Comparison of ENCODE assay signal across 12 cellular contexts in the genomic region with DNA sequence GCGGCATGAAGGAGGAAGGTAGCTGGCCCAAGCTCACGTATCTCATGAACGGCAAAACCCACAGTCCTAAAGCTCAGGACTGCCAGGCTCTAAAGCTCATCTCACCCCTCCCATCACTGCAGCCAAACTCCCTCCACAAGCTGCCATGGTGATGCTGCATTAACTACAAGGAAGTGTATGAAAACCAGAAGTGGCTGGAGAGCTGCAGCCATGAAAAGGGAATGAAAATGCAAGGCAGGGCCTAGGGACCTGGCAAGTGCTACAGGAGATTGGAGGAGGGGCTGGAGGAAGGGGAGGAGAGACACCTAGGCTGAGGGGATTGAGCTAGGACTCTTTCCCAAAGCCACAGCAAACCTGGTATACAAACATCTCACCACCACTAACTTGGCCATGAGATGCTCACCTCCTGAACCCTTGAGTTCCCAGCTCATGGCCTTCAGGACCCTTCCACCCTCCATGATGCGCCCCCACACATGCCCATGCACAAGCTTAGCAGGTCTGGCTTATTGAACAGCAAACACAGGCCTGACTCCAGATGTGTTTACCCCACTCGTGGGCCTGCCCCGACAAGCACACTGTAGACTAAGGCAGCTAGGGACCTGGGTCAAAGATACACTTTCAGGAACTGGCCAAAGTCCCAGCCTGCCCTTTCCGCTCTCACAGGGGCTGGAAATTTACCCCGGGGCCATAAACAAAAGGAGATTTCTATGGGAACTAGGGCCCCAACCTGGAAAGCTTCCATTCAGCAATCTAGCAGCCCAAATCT. TPM values are rescaled to one million over a fixed set of nuclear protein-coding genes. Genes with fewer than 3 reads are reported as not detected.
A peak's percentile ranks its signal among the peaks of the same experiment; 100 is the strongest.
DNase-seq lines count a peak whose midpoint lies in the region; ATAC-seq and TF ChIP-seq lines count a peak whose summit lies in the region.
"Had no signal": no experiment of that assay in that cellular context is flagged by ENCODE, and none has a peak within 500 bp of the region (broad histone marks: within the 10 kb centered on the region; RNA-seq: fewer than 3 reads in every experiment).

No MANE protein-coding gene starts in this region.

- no peak overlapping the region for H3K23ac ChIP-seq in trophoblast cell (ENCODE audit: low read length)

- H3K79me2 ChIP-seq in trophoblast cell (ENCODE audit: control insufficient read depth, insufficient read depth, low read length, poor library complexity) = peaks cover 3% of the 10 kb centered on the region

- no peak overlapping the region for H3K4me3 ChIP-seq in MG63
- no peak overlapping the region for H3K4me3 ChIP-seq in trophoblast cell (ENCODE audit: low read depth, low read length)

- H3K9me3 ChIP-seq in MG63 (no peaks in the 10 kb centered on the region), trophoblast cell (ENCODE audit: insufficient read depth, low read depth, low read length) (no peaks in the 10 kb centered on the region)
- H3K9me3 ChIP-seq: Caco-2 had no signal

- no peaks in the 10 kb centered on the region for H3K36me3 Mint-ChIP-seq in glutamatergic neuron (ENCODE audit: unreplicated experiment)
- H3K36me3 Mint-ChIP-seq in activated T-cell treated with anti-CD3 and anti-CD28 coated beads, Interleukin-2, amount 50 U/mL, for 72 hours (ENCODE audit: insufficient read depth in 2 of 2) = no peaks in the 10 kb centered on the region

- no peak for ATAC-seq in GM21390 (IDR thresholded peaks at IDR 0.05; ENCODE audit: unreplicated experiment)
- ATAC-seq in HG03342 (IDR thresholded peaks at IDR 0.05; ENCODE audit: unreplicated experiment) = no peak
- no peak for ATAC-seq in activated T-cell treated with anti-CD3 and anti-CD28 coated beads, Interleukin-2, amount 50 U/mL, for 72 hours (replicated peaks in 1 of 2)

- H3K27me3 Mint-ChIP-seq in glutamatergic neuron (ENCODE audit: unreplicated experiment) = no peaks in the 10 kb centered on the region
- H3K27me3 Mint-ChIP-seq in activated T-cell treated with anti-CD3 and anti-CD28 coated beads, Interleukin-2, amount 50 U/mL, for 72 hours (ENCODE audit: low read depth) = peaks cover 6% of the 10 kb centered on the region

- H2AFZ ChIP-seq in trophoblast cell (ENCODE audit: insufficient read depth, low read length, poor library complexity) = no peak overlapping the region

- peaks cover 2% of the 10 kb centered on the region for H3K9me3 Mint-ChIP-seq in glutamatergic neuron (ENCODE audit: unreplicated experiment)
- no peaks in the 10 kb centered on the region for H3K9me3 Mint-ChIP-seq in activated T-cell treated with anti-CD3 and anti-CD28 coated beads, Interleukin-2, amount 50 U/mL, for 72 hours

- no peak for TF ChIP-seq CTCF in glutamatergic neuron (IDR thresholded peaks at IDR 0.05; ENCODE audit: partially characterized antibody, unreplicated experiment)

- peak overlapping the region; percentile 7 for H2BK120ac ChIP-seq in trophoblast cell (ENCODE audit: insufficient read depth, low read length, poor library complexity)

- H3K4me1 Mint-ChIP-seq in glutamatergic neuron (ENCODE audit: low read depth, unreplicated experiment) = peaks cover 9% of the 10 kb centered on the region
- H3K4me1 Mint-ChIP-seq in activated T-cell treated with anti-CD3 and anti-CD28 coated beads, Interleukin-2, amount 50 U/mL, for 72 hours (ENCODE audit: low read depth) = peaks cover 37% of the 10 kb centered on the region

- H3K36me3 ChIP-seq in MG63 (no peaks in the 10 kb centered on the region), trophoblast cell (ENCODE audit: control insufficient read depth in 1 of 2, insufficient read depth in 2 of 2, low read length in 2 of 2) (no peaks in the 10 kb centered on the region)

- H3K4me2 ChIP-seq in trophoblast cell (ENCODE audit: low read length) = no peak overlapping the region

- WGBS in trophoblast cell (ENCODE audit: extremely low coverage, insufficient coverage, insufficient read length) = no CpG with 5 or more reads among the region's 8 CpGs

- peak overlapping the region; percentile 2 for H4K8ac ChIP-seq in trophoblast cell (ENCODE audit: low read depth, low read length)

- H3K27ac ChIP-seq in epithelial cell of prostate (peak overlapping the region; percentile 100), trophoblast cell (ENCODE audit: low read depth, low read length) (peak overlapping the region; percentile 7)
- H3K27ac ChIP-seq: HL-60 had no signal

- H3K18ac ChIP-seq in trophoblast cell (ENCODE audit: low read length) = peak overlapping the region; percentile 12

- peaks cover 42% of the 10 kb centered on the region for H3K79me1 ChIP-seq in trophoblast cell (ENCODE audit: low read length)

- peak; percentile 25 for DNase-seq in CD1c-positive myeloid dendritic cell (ENCODE audit: extremely low spot score)
- DNase-seq in MG63 = peak; percentile 42
- DNase-seq in epithelial cell of prostate (ENCODE audit: low read depth, low spot score) = no peak
- peak in 1 of 2 donors; percentile 24 for DNase-seq in trophoblast cell
- DNase-seq in glutamatergic neuron = no peak
- DNase-seq in activated T-cell treated with anti-CD3 and anti-CD28 coated beads, Interleukin-2, amount 50 U/mL, for 72 hours = no peak
- DNase-seq: activated CD4-positive, alpha-beta T cell treated with anti-CD3 and anti-CD28 coated beads, Interleukin-2, amount 50 U/mL, for 48 hours; NCI-H2107 had no signal

- no peak overlapping the region for H3K9ac ChIP-seq in trophoblast cell (ENCODE audit: low read length)

- H3K27me3 ChIP-seq in MG63 (no peaks in the 10 kb centered on the region), trophoblast cell (ENCODE audit: insufficient read depth, low read length) (no peaks in the 10 kb centered on the region)

- H3K4me1 ChIP-seq in trophoblast cell (ENCODE audit: control insufficient read depth in 1 of 2, insufficient read depth in 2 of 2, low read length in 2 of 2) = peaks cover 37 to 44% of the 10 kb centered on the region in 2 experiments

- H2BK5ac ChIP-seq in trophoblast cell (ENCODE audit: low read depth, low read length, poor library complexity) = peak overlapping the region; percentile 5

- no peak overlapping the region for H4K12ac ChIP-seq in trophoblast cell (ENCODE audit: low read depth, low read length)

- peak overlapping the region; percentile 47 for H4K91ac ChIP-seq in trophoblast cell (ENCODE audit: low read depth, low read length)

- H2AK5ac ChIP-seq in trophoblast cell (ENCODE audit: low read length) = peak overlapping the region; percentile 17

- peak overlapping the region; percentile 12 for H2BK12ac ChIP-seq in trophoblast cell (ENCODE audit: low read length)

- no peak overlapping the region for H3K4me3 Mint-ChIP-seq in glutamatergic neuron (ENCODE audit: unreplicated experiment)
- no peak overlapping the region for H3K4me3 Mint-ChIP-seq in activated T-cell treated with anti-CD3 and anti-CD28 coated beads, Interleukin-2, amount 50 U/mL, for 72 hours

- no peak overlapping the region for H3K27ac Mint-ChIP-seq in glutamatergic neuron (ENCODE audit: unreplicated experiment)
- no peak overlapping the region for H3K27ac Mint-ChIP-seq in activated T-cell treated with anti-CD3 and anti-CD28 coated beads, Interleukin-2, amount 50 U/mL, for 72 hours

- no peak overlapping the region for H3K4ac ChIP-seq in trophoblast cell (ENCODE audit: low read depth, low read length)

- peak overlapping the region; percentile 0 for H3K14ac ChIP-seq in trophoblast cell (ENCODE audit: low read length)

RNA-seq across cellular contexts. Expression of a gene that starts 42.0 kb away (rescaled TPM):
- 4.4 and 4.5 TPM in 2 replicates for total RNA-seq in MG63 (2014; rRNA removed; shearing (Covaris generic); ENCODE audit: low replicate concordance)
- polyA plus RNA-seq in trophoblast cell (2013) = 3.7 and 4.1 TPM in 2 replicates
- total RNA-seq in glutamatergic neuron (ENCODE audit: unreplicated experiment) = 1.2 TPM
- under 1 TPM; 0.25 to 0.84 TPM for total RNA-seq in activated T-cell treated with anti-CD3 and anti-CD28 coated beads, Interleukin-2, amount 50 U/mL, for 72 hours

Comparison
In these comparisons a context has a peak if more than half of its experiments do, and no peak if none do; other contexts are left out.
1. DNase-seq: peak in CD1c-positive myeloid dendritic cell (single experiment) and MG63 (single experiment); none in epithelial cell of prostate (single experiment), glutamatergic neuron (single experiment) and activated T-cell treated with anti-CD3 and anti-CD28 coated beads, Interleukin-2, amount 50 U/mL, for 72 hours (0 of 2).